ENCODE assay signal across 15 cellular contexts in the genomic region with DNA sequence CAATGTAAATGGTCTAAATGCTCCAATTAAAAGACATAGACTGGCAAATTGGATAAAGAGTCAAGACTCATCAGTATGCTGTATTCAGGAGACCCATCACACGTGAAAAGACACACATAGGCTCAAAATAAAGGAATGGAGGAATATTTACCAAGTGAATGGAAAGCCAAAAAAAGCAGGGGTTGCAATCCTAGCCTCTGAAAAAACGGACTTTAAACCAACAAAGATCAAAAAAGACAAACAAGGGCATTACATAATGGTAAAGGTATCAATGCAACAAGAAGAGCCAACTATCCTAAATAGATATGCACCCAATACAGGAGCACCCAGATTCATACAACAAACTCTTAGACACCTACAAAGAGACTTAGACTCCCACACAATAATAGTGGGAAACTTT. TPM values are rescaled to one million over a fixed set of nuclear protein-coding genes. Genes with fewer than 3 reads are reported as not detected.
"Had no signal": no experiment of that assay in that cellular context is flagged by ENCODE, and none has a peak within 500 bp of the region (broad histone marks: within the 10 kb centered on the region; RNA-seq: fewer than 3 reads in every experiment).

No MANE protein-coding gene starts in this region.

RNA-seq across cellular contexts. Expression of gene CXorf66, which starts 4.2 kb away (rescaled TPM):
- total RNA-seq: stomach, subcutaneous adipose tissue, suprapubic skin, temporal lobe, thoracic aorta, thyroid gland, tibial nerve, transverse colon, upper lobe of left lung, upper lobe of right lung, ureter, urinary bladder, uterus, vagina had no signal
- polyA plus RNA-seq: stomach, thymus, urinary bladder had no signal
